1 cellular context compared by ENCODE assay signal in the genomic region with DNA sequence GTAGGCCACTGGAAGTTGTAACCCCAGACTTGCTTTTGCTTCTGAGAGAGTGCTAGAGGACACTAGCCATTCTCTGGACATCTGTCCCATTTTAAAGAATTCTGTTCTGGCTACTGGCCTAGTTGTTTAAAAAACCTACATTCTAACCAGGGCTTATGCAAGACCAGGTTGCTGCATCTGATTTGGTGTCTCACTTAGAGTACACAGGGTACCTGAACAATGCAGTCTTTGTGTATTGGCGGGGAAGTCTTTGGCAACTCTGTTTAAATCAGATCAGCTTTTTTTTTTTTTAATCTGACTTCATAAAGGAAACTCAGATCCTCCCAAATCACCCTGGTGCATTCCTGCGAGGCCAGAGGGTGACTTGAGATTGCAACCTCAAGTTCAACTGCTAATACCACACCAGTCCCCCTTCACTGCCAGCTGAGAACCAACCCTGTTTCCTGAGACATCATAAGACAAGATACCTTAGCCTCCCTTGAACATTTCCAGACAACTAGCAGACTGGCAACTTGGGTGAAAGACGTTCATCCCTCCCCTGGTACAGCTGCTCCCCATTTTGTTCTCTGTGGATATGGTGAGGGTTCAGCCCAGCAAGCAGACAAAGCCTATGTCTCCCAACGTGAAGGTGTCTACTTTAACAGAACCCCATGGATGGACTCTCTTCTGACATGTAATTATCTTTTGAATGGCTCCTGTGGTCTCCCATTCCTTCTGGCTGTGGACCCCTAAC.
TF ChIP-seq lines count a peak whose summit lies in the region.

No MANE protein-coding gene starts in this region.

TF ChIP-seq in liver, 16 proteins besides CTCF, POLR2A, EP300 and RAD21 (continued from another document):
- TF ChIP-seq, protein P1, sequence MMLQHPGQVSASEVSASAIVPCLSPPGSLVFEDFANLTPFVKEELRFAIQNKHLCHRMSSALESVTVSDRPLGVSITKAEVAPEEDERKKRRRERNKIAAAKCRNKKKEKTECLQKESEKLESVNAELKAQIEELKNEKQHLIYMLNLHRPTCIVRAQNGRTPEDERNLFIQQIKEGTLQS (IDR thresholded peaks at IDR 0.05), result no peak
- TF ChIP-seq, protein P2, sequence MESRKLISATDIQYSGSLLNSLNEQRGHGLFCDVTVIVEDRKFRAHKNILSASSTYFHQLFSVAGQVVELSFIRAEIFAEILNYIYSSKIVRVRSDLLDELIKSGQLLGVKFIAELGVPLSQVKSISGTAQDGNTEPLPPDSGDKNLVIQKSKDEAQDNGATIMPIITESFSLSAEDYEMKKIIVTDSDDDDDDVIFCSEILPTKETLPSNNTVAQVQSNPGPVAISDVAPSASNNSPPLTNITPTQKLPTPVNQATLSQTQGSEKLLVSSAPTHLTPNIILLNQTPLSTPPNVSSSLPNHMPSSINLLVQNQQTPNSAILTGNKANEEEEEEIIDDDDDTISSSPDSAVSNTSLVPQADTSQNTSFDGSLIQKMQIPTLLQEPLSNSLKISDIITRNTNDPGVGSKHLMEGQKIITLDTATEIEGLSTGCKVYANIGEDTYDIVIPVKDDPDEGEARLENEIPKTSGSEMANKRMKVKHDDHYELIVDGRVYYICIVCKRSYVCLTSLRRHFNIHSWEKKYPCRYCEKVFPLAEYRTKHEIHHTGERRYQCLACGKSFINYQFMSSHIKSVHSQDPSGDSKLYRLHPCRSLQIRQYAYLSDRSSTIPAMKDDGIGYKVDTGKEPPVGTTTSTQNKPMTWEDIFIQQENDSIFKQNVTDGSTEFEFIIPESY (IDR thresholded peaks at IDR 0.05), result no peak
- TF ChIP-seq GABPA (IDR thresholded peaks at IDR 0.05 in 1 of 2, conservative IDR thresholded peaks at IDR 0.05 in 1 of 2), result no peak
- no peak for TF ChIP-seq JUND (IDR thresholded peaks at IDR 0.05)
